In the genomic region with DNA sequence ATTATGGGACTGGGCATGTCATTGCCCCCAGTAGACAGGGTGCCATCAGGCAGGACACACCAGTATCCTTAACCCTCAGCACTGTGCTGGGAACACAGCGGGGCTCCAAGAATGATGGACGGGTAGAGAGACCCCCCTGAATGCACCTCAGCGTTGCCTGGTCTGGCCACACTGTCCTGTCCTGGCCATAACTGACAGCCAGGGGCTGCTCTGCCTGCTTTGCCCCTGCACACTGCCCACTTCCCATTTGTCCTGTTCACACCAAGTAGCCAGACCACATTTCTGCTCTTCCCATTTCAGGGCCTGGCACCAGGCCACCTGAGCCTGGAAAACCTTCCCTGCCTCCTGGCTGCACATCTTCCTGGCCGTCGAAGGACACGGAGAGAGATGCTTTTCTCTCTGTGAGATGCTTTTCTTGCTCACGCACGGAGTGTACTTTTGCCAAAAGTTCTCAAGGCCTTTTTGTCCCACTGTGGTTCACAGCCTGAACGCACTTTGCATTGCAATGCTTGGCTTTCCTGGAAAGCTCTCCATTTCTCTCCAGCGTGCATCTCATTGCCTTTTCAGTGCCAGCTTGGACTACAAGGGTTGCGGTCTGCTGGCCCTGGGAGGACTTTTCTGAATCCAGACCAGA, we compare ENCODE assay signal across 13 cellular contexts.
A peak's percentile ranks its signal among the peaks of the same experiment; 100 is the strongest.
DNase-seq lines count a peak whose midpoint lies in the region; ATAC-seq and TF ChIP-seq lines count a peak whose summit lies in the region.
"Had no signal": no experiment of that assay in that cellular context is flagged by ENCODE, and none has a peak within 500 bp of the region (broad histone marks: within the 10 kb centered on the region; RNA-seq: fewer than 3 reads in every experiment).

No MANE protein-coding gene starts in this region.

- H3K4me1 ChIP-seq in BE2C (no peaks in the 10 kb centered on the region), parathyroid adenoma (peaks cover 14% of the 10 kb centered on the region)
- H3K4me1 ChIP-seq: colonic mucosa, suprapubic skin had no signal

- no peaks in the 10 kb centered on the region for H3K27me3 ChIP-seq in BE2C
- H3K27me3 ChIP-seq in parathyroid adenoma (ENCODE audit: control insufficient read depth, insufficient read depth, low read length), result no peaks in the 10 kb centered on the region
- H3K27me3 ChIP-seq: colonic mucosa, suprapubic skin had no signal

- 0 out of 2 replicates have a peak, but pooled peaks have one; percentile 4 for TF ChIP-seq CTCF in BE2C (IDR thresholded peaks at IDR 0.05; ENCODE audit: low read depth, low read length)
- no peak for TF ChIP-seq CTCF in parathyroid adenoma (IDR thresholded peaks at IDR 0.05)

- intact Hi-C loops in left ventricle myocardium superior (cut with micrococcal nuclease), result no loop called here

- H3K4me3 ChIP-seq in BE2C (ENCODE audit: low read depth, low read length) (no peak overlapping the region), parathyroid adenoma (ENCODE audit: low read depth, low read length) (no peak overlapping the region)
- H3K4me3 ChIP-seq: colonic mucosa, suprapubic skin had no signal

- no peaks in the 10 kb centered on the region for H3K79me2 ChIP-seq in parathyroid adenoma

- no peaks in the 10 kb centered on the region for H3K36me3 ChIP-seq in BE2C
- no peaks in the 10 kb centered on the region for H3K36me3 ChIP-seq in parathyroid adenoma (ENCODE audit: control insufficient read depth, insufficient read depth, low read length)
- H3K36me3 ChIP-seq: colonic mucosa, suprapubic skin had no signal

- H3K9me3 ChIP-seq in BE2C (no peaks in the 10 kb centered on the region), parathyroid adenoma (ENCODE audit: control insufficient read depth, low read length) (no peaks in the 10 kb centered on the region)
- H3K9me3 ChIP-seq: colonic mucosa, suprapubic skin had no signal

- H3K4me2 ChIP-seq in parathyroid adenoma (ENCODE audit: low read length), result no peak overlapping the region

- peak; percentile 37 for ATAC-seq in left ventricle myocardium superior
- ATAC-seq: activated CD4-positive, CD25-positive, alpha-beta regulatory T cell treated with anti-CD3 and anti-CD28 coated beads, Interleukin-2, amount 50 U/mL, for 24 hours; naive thymus-derived CD8-positive, alpha-beta T cell had no signal

- peak overlapping the region; percentile 7 for H2AFZ ChIP-seq in parathyroid adenoma

- peak overlapping the region; percentile 24 for H3K27ac ChIP-seq in parathyroid adenoma
- H3K27ac ChIP-seq: colonic mucosa, suprapubic skin had no signal

- H3K9ac ChIP-seq in parathyroid adenoma, result no peak overlapping the region

- DNase-seq in BE2C (peak; percentile 22), anterior cingulate cortex (lab: John Stamatoyannopoulos, UW) (peak in 50 of 58 donors; percentile 8 to 87 (median 44)), left ventricle myocardium superior (no peak), NCI-H1105 (lab: John Stamatoyannopoulos, UW) (no peak), NCI-H1417 (lab: John Stamatoyannopoulos, UW) (no peak), cerebellar nuclear complex (lab: John Stamatoyannopoulos, UW) (no peak), glomerular visceral epithelial cell (ENCODE audit: extremely low spot score) (no peak)
- DNase-seq: colonic mucosa; naive thymus-derived CD8-positive, alpha-beta T cell; NCI-H146 had no signal

Comparison
In these comparisons a context has a peak if more than half of its experiments do, and no peak if none do; other contexts are left out.
1. DNase-seq: peak in BE2C (single experiment) and anterior cingulate cortex (50 of 58); none in left ventricle myocardium superior (single experiment), NCI-H1105 (single experiment), NCI-H1417 (0 of 3), cerebellar nuclear complex (0 of 2) and glomerular visceral epithelial cell (single experiment).